28 cellular contexts compared by ENCODE assay signal in genomic region chr3:95629802-95630201, GRCh38.
"Had no signal": no experiment of that assay in that cellular context is flagged by ENCODE, and none has a peak within 500 bp of the region (broad histone marks: within the 10 kb centered on the region; RNA-seq: fewer than 3 reads in every experiment).

No MANE protein-coding gene starts in this region.

- H3K27me3 ChIP-seq: colonic mucosa, gastrocnemius medialis, left lung, ovary, sigmoid colon, tibial nerve, upper lobe of left lung, uterus had no signal

- DNase-seq: colonic mucosa; effector CD8-positive, alpha-beta T cell; endodermal cell; foreskin fibroblast; gastrocnemius medialis; head of caudate nucleus; kidney; left cardiac atrium; left lung; mesenchymal stem cell; midbrain; naive thymus-derived CD4-positive, alpha-beta T cell; occipital lobe; ovary; posterior cingulate gyrus; psoas muscle; right cardiac atrium; sigmoid colon; stimulated activated CD4-positive, alpha-beta T cell treated with anti-CD3 and anti-CD28 coated beads, Interleukin-4, amount 100 ng/mL, for 4 hours; upper lobe of left lung; uterus had no signal

- H3K4me3 Mint-ChIP-seq: dendritic cell treated with granulocyte-macrophage colony-stimulating factor and Interleukin-4, amounts not matched to agents 40 ng/mL and 50 ng/mL, for 4 days; endodermal cell; naive thymus-derived CD4-positive, alpha-beta T cell; nephron; stimulated activated memory B cell treated with anti-CD40 and anti-IgM and Interleukin-4, amounts not matched to agents 10 μg/mL and 1 μg/mL and 100 μg/mL, for 72 hours; stimulated activated naive CD8-positive, alpha-beta T cell treated with anti-CD3 and anti-CD28 coated beads, Interleukin-15, Interleukin-2, amounts not matched to agents 100 ng/mL and 50 ng/mL, for 24 hours had no signal

- H3K9me3 ChIP-seq: colonic mucosa, gastrocnemius medialis, left lung, ovary, psoas muscle, sigmoid colon, thoracic aorta, tibial nerve, upper lobe of left lung, uterus had no signal

- H3K4me3 ChIP-seq: colonic mucosa, gastrocnemius medialis, left lung, ovary, psoas muscle, sigmoid colon, thoracic aorta, tibial nerve, upper lobe of left lung, uterus had no signal

- H3K9me3 Mint-ChIP-seq: endodermal cell, nephron had no signal

- H3K36me3 ChIP-seq: colonic mucosa, gastrocnemius medialis, left lung, ovary, sigmoid colon, thoracic aorta, tibial nerve, upper lobe of left lung, uterus had no signal

- H3K27me3 Mint-ChIP-seq: dendritic cell treated with granulocyte-macrophage colony-stimulating factor and Interleukin-4, amounts not matched to agents 40 ng/mL and 50 ng/mL, for 4 days; naive thymus-derived CD4-positive, alpha-beta T cell; stimulated activated memory B cell treated with anti-CD40 and anti-IgM and Interleukin-4, amounts not matched to agents 10 μg/mL and 1 μg/mL and 100 μg/mL, for 72 hours; stimulated activated naive CD8-positive, alpha-beta T cell treated with anti-CD3 and anti-CD28 coated beads, Interleukin-15, Interleukin-2, amounts not matched to agents 100 ng/mL and 50 ng/mL, for 24 hours had no signal

- ATAC-seq: esophagus mucosa; gastrocnemius medialis; left cardiac atrium; left lung; naive thymus-derived CD4-positive, alpha-beta T cell; psoas muscle; right cardiac atrium; stimulated activated memory B cell treated with anti-CD40 and anti-IgM and Interleukin-4, amounts not matched to agents 10 μg/mL and 1 μg/mL and 100 μg/mL, for 72 hours had no signal

- H3K4me1 ChIP-seq: colonic mucosa, gastrocnemius medialis, left lung, psoas muscle, sigmoid colon, tibial nerve, upper lobe of left lung, uterus had no signal

- H3K27ac Mint-ChIP-seq: dendritic cell treated with granulocyte-macrophage colony-stimulating factor and Interleukin-4, amounts not matched to agents 40 ng/mL and 50 ng/mL, for 4 days; endodermal cell; naive thymus-derived CD4-positive, alpha-beta T cell; nephron; stimulated activated memory B cell treated with anti-CD40 and anti-IgM and Interleukin-4, amounts not matched to agents 10 μg/mL and 1 μg/mL and 100 μg/mL, for 72 hours; stimulated activated naive CD8-positive, alpha-beta T cell treated with anti-CD3 and anti-CD28 coated beads, Interleukin-15, Interleukin-2, amounts not matched to agents 100 ng/mL and 50 ng/mL, for 24 hours had no signal

- H3K36me3 Mint-ChIP-seq: naive thymus-derived CD4-positive, alpha-beta T cell; stimulated activated memory B cell treated with anti-CD40 and anti-IgM and Interleukin-4, amounts not matched to agents 10 μg/mL and 1 μg/mL and 100 μg/mL, for 72 hours had no signal

- H3K4me1 Mint-ChIP-seq: naive thymus-derived CD4-positive, alpha-beta T cell; nephron; stimulated activated memory B cell treated with anti-CD40 and anti-IgM and Interleukin-4, amounts not matched to agents 10 μg/mL and 1 μg/mL and 100 μg/mL, for 72 hours had no signal
